In the genomic region with DNA sequence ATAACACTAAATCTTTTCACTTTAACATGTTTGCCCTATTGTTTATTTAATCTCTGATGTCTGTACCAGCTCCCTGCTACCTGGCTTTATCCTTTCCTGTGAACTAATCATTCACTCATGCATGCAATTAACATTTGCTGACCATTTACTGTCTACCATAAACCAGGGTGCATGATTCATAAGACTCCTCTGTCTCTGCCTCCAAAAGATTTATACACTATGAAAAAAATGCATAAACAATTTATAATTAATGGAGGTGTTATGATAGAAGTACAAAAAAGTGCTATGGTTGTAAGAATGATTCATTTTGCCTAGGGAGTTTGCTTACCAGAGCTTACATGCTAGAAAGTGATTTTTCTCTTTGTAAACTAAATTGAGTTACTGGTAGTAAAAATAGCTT, we compare ENCODE assay signal across 17 cellular contexts.
"Had no signal": no experiment of that assay in that cellular context is flagged by ENCODE, and none has a peak within 500 bp of the region (broad histone marks: within the 10 kb centered on the region; RNA-seq: fewer than 3 reads in every experiment).

No MANE protein-coding gene starts in this region.

- H3K27ac ChIP-seq: dorsolateral prefrontal cortex, gastrocnemius medialis, left ventricle myocardium inferior, parathyroid adenoma, psoas muscle, spleen, tibial artery, upper lobe of left lung, uterus had no signal

- DNase-seq: cortex of kidney; dorsolateral prefrontal cortex; effector CD8-positive, alpha-beta T cell; gastrocnemius medialis; left ventricle myocardium inferior; mammary epithelial cell; naive thymus-derived CD4-positive, alpha-beta T cell; nephron progenitor cell; psoas muscle; spleen; stimulated activated CD4-positive, alpha-beta T cell treated with anti-CD3 and anti-CD28 coated beads, Interleukin-15, amount 100 ng/mL, for 24 hours; stimulated activated CD4-positive, alpha-beta T cell treated with anti-CD3 and anti-CD28 coated beads, Interleukin-1b, Interleukin-23, amount 100 ng/mL, for 48 hours; stimulated activated CD4-positive, alpha-beta T cell treated with anti-CD3 and anti-CD28 coated beads, Interleukin-4, amount 100 ng/mL, for 24 hours; tibial artery; upper lobe of left lung; uterus had no signal
